Comparison of ENCODE assay signal across 22 cellular contexts in genomic region chr5:77847814-77848290, GRCh38.
DNase-seq lines count a peak whose midpoint lies in the region; ATAC-seq, FAIRE-seq and TF ChIP-seq lines count a peak whose summit lies in the region.
"Had no signal": no experiment of that assay in that cellular context is flagged by ENCODE, and none has a peak within 500 bp of the region (broad histone marks: within the 10 kb centered on the region; RNA-seq: fewer than 3 reads in every experiment).

No MANE protein-coding gene starts in this region.

- peak; percentile 65 for DNase-seq in DMS153 (lab: John Stamatoyannopoulos, UW)
- DNase-seq in DMS153 treated with DMSO at 0.1 percent for 48 hours (lab: John Stamatoyannopoulos, UW; ENCODE audit: unreplicated experiment): no peak
- DNase-seq in astrocyte (ENCODE audit: low read depth): no peak
- DNase-seq in iPS-NIHi7 (ENCODE audit: extremely low spot score): peak; percentile 61
- peak in 24 of 49 donors; percentile 5 to 63 (median 29) for DNase-seq in substantia nigra (lab: John Stamatoyannopoulos, UW)
- no peak for DNase-seq in small intestine
- DNase-seq in osteocyte (ENCODE audit: extremely low spot score, unreplicated experiment): no peak
- DNase-seq in foreskin keratinocyte: no peak
- DNase-seq: activated CD4-positive, CD25-positive, alpha-beta regulatory T cell treated with anti-CD3 and anti-CD28 coated beads, Interleukin-2, amount 50 U/mL, for 72 hours; activated gamma-delta T cell treated with Interleukin-2 at 50 U/mL for 16 hours; kidney; NCI-H2227 treated with DMSO at 0.1 percent for 48 hours; Right ventricle myocardium superior; stimulated activated CD4-positive, alpha-beta T cell treated with anti-CD3 and anti-CD28 coated beads, Interleukin-4, amount 100 ng/mL, for 4 hours; T-helper 17 cell; transverse colon had no signal

- H3K27me3 Mint-ChIP-seq in astrocyte (ENCODE audit: low read depth, unreplicated experiment): peaks cover 48% of the 10 kb centered on the region
- H3K27me3 Mint-ChIP-seq in osteocyte (ENCODE audit: unreplicated experiment): peaks cover 3% of the 10 kb centered on the region

- no peak overlapping the region for H3K27ac Mint-ChIP-seq in astrocyte (ENCODE audit: unreplicated experiment)
- H3K27ac Mint-ChIP-seq in osteocyte (ENCODE audit: unreplicated experiment): no peak overlapping the region
- H3K27ac Mint-ChIP-seq: T-helper 17 cell had no signal

- H3K36me3 ChIP-seq in astrocyte (ENCODE audit: insufficient read depth, low read length): no peaks in the 10 kb centered on the region
- H3K36me3 ChIP-seq in small intestine (ENCODE audit: control insufficient read depth in 2 of 2, insufficient read depth in 2 of 2, low read length in 2 of 2): no peaks in the 10 kb centered on the region
- H3K36me3 ChIP-seq: BLaER1, transverse colon had no signal

- H3K4me1 ChIP-seq in astrocyte (ENCODE audit: insufficient read depth, low read length) (peaks cover 21% of the 10 kb centered on the region), small intestine (ENCODE audit: control insufficient read depth in 2 of 2, insufficient read depth in 1 of 2, low read depth in 1 of 2, low read length in 1 of 2) (peaks cover 0 to 5% of the 10 kb centered on the region in 2 donors), foreskin keratinocyte (no peaks in the 10 kb centered on the region)

- H3K4me3 ChIP-seq in astrocyte (ENCODE audit: insufficient read depth, low read depth, low read length): no peak overlapping the region
- no peak overlapping the region for H3K4me3 ChIP-seq in small intestine (ENCODE audit: low read depth in 1 of 2, low read length in 2 of 2)
- H3K4me3 ChIP-seq: BLaER1, transverse colon had no signal

- H3K9me3 Mint-ChIP-seq in astrocyte (ENCODE audit: unreplicated experiment): peaks cover 8% of the 10 kb centered on the region
- H3K9me3 Mint-ChIP-seq in osteocyte (ENCODE audit: unreplicated experiment): no peaks in the 10 kb centered on the region

- FAIRE-seq in astrocyte (lab: Jason Lieb, UNC): no peak
- FAIRE-seq in small intestine (lab: Jason Lieb, UNC): no peak
- FAIRE-seq: endothelial cell of umbilical vein, frontal cortex, GM18507, GM19239, kidney had no signal

- peak overlapping the region; percentile 2 for H2AFZ ChIP-seq in astrocyte (ENCODE audit: low read depth, low read length)

- H3K4me1 Mint-ChIP-seq in astrocyte (ENCODE audit: low read depth, unreplicated experiment) (peaks cover 15% of the 10 kb centered on the region), osteocyte (ENCODE audit: unreplicated experiment) (peaks cover under 1% of the 10 kb centered on the region)

- H3K36me3 Mint-ChIP-seq in astrocyte (ENCODE audit: low read depth, unreplicated experiment) (peaks cover 2% of the 10 kb centered on the region), osteocyte (ENCODE audit: unreplicated experiment) (no peaks in the 10 kb centered on the region)

- no peak overlapping the region for H3K4me2 ChIP-seq in astrocyte (ENCODE audit: low read length)
- H3K4me2 ChIP-seq: BLaER1 had no signal

- H3K9me3 ChIP-seq in astrocyte (ENCODE audit: insufficient read depth, low read depth, low read length) (no peaks in the 10 kb centered on the region), small intestine (ENCODE audit: control insufficient read depth, low read depth) (no peaks in the 10 kb centered on the region)
- H3K9me3 ChIP-seq: BLaER1, transverse colon had no signal

- H3K27me3 ChIP-seq in astrocyte (ENCODE audit: insufficient read depth, low read length) (peaks cover 9% of the 10 kb centered on the region), small intestine (ENCODE audit: control insufficient read depth in 2 of 2, insufficient read depth in 2 of 2, low read length in 2 of 2) (peaks cover 4 to 15% of the 10 kb centered on the region in 2 donors), foreskin keratinocyte (peaks cover 100% of the 10 kb centered on the region)

- TF ChIP-seq CTCF in astrocyte (IDR thresholded peaks at IDR 0.05; ENCODE audit: insufficient read depth, low read depth, low read length) (no peak), osteocyte (IDR thresholded peaks at IDR 0.05) (no peak), foreskin keratinocyte (conservative IDR thresholded peaks at IDR 0.05) (no peak)

- no peak overlapping the region for H3K4me3 Mint-ChIP-seq in astrocyte (ENCODE audit: unreplicated experiment)
- H3K4me3 Mint-ChIP-seq in osteocyte (ENCODE audit: unreplicated experiment): no peak overlapping the region
- H3K4me3 Mint-ChIP-seq: T-helper 17 cell had no signal

- ATAC-seq in foreskin keratinocyte: no peak
- ATAC-seq: T-helper 17 cell had no signal

- 42 to 66% (median 62%) methylated on average over 7 of the region's 7 CpGs for WGBS in small intestine, 3 donors

- no peak overlapping the region for H3K9ac ChIP-seq in astrocyte (ENCODE audit: low read length)
- H3K9ac ChIP-seq: BLaER1 had no signal

- H3K79me2 ChIP-seq in astrocyte (ENCODE audit: insufficient read depth, low read length): no peaks in the 10 kb centered on the region

- H3K27ac ChIP-seq in astrocyte (ENCODE audit: low read depth, low read length): no peak overlapping the region
- H3K27ac ChIP-seq in substantia nigra (ENCODE audit: low read depth, low read length, poor library complexity, severe bottlenecking): peak overlapping the region; percentile 79
- H3K27ac ChIP-seq in small intestine (ENCODE audit: low read depth in 1 of 2, low read length in 1 of 2): no peak overlapping the region
- H3K27ac ChIP-seq in foreskin keratinocyte: no peak overlapping the region
- H3K27ac ChIP-seq: 22Rv1, BLaER1, transverse colon had no signal

- no peaks in the 10 kb centered on the region for H4K20me1 ChIP-seq in astrocyte (ENCODE audit: insufficient read depth, low read length)

Comparison
In these comparisons a context has a peak if more than half of its experiments do, and no peak if none do; other contexts are left out.
1. DNase-seq: peak in DMS153 (single experiment) and iPS-NIHi7 (single experiment); none in DMS153 treated with DMSO at 0.1 percent for 48 hours (single experiment), astrocyte (single experiment), small intestine (single experiment), osteocyte (single experiment) and foreskin keratinocyte (0 of 2).